ENCODE assay signal across 17 cellular contexts in genomic region chr20:23224806-23225205, GRCh38.
DNase-seq lines count a peak whose midpoint lies in the region; ATAC-seq and TF ChIP-seq lines count a peak whose summit lies in the region.
"Had no signal": no experiment of that assay in that cellular context is flagged by ENCODE, and none has a peak within 500 bp of the region (broad histone marks: within the 10 kb centered on the region; RNA-seq: fewer than 3 reads in every experiment).

No MANE protein-coding gene starts in this region.

- WGBS in esophagus muscularis mucosa, result 94% methylated on average over 3 of the region's 5 CpGs
- WGBS in stomach, 5 donors, result 80 to 92% (median 88%) methylated on average over 5 of the region's 5 CpGs

- H3K27me3 Mint-ChIP-seq in activated T-cell treated with anti-CD3 and anti-CD28 coated beads, Interleukin-2, amount 50 U/mL, for 72 hours (ENCODE audit: low read depth), result no peaks in the 10 kb centered on the region

- H3K9me3 Mint-ChIP-seq in activated T-cell treated with anti-CD3 and anti-CD28 coated beads, Interleukin-2, amount 50 U/mL, for 72 hours, result peaks cover 9% of the 10 kb centered on the region in 2 donors

- H3K27me3 ChIP-seq in esophagus muscularis mucosa (no peaks in the 10 kb centered on the region), stomach (no peaks in the 10 kb centered on the region)

- H3K36me3 ChIP-seq in esophagus muscularis mucosa (no peaks in the 10 kb centered on the region), stomach (no peaks in the 10 kb centered on the region)

- H3K36me3 Mint-ChIP-seq in activated T-cell treated with anti-CD3 and anti-CD28 coated beads, Interleukin-2, amount 50 U/mL, for 72 hours (ENCODE audit: insufficient read depth in 2 of 2), result peaks cover 4 to 9% of the 10 kb centered on the region in 2 donors

- TF ChIP-seq POLR2A in esophagus muscularis mucosa (IDR thresholded peaks at IDR 0.05; ENCODE audit: low read depth) (no peak), stomach (IDR thresholded peaks at IDR 0.05) (no peak)

- peak; percentile 18 for DNase-seq in SIG-M5 treated with dmso at 0.1 percent for 504 hours (lab: John Stamatoyannopoulos, UW; ENCODE audit: unreplicated experiment)
- no peak for DNase-seq in SIG-M5 (lab: John Stamatoyannopoulos, UW)
- peak; percentile 12 for DNase-seq in NOMO-1 treated with dmso at 0.1 percent for 144 hours (lab: John Stamatoyannopoulos, UW; ENCODE audit: unreplicated experiment)
- DNase-seq in esophagus muscularis mucosa (ENCODE audit: extremely low spot score), result peak; percentile 70
- no peak for DNase-seq in stomach
- DNase-seq in NCI-H2029 (lab: John Stamatoyannopoulos, UW), result no peak
- no peak for DNase-seq in activated T-cell treated with anti-CD3 and anti-CD28 coated beads, Interleukin-2, amount 50 U/mL, for 72 hours
- DNase-seq: COR-L47, H9, Karpas-422, NCI-H1694, NCI-H446, NCI-H774, RPMI8226, T-helper 1 cell had no signal

- no peak for TF ChIP-seq CTCF in esophagus muscularis mucosa (IDR thresholded peaks at IDR 0.05)
- no peak for TF ChIP-seq CTCF in stomach (IDR thresholded peaks at IDR 0.05)

- peaks cover 3 to 17% (median 14%) of the 10 kb centered on the region in 4 donors for H3K4me1 ChIP-seq in esophagus muscularis mucosa
- no peaks in the 10 kb centered on the region for H3K4me1 ChIP-seq in stomach

- H3K9me3 ChIP-seq in esophagus muscularis mucosa, result peaks cover 0 to 22% (median 20%) of the 10 kb centered on the region in 4 donors
- peaks cover 0 to 26% (median 23%) of the 10 kb centered on the region in 4 donors for H3K9me3 ChIP-seq in stomach

- TF ChIP-seq EP300 in esophagus muscularis mucosa (IDR thresholded peaks at IDR 0.05), result no peak
- no peak for TF ChIP-seq EP300 in stomach (IDR thresholded peaks at IDR 0.05)

- no peak overlapping the region for H3K4me3 Mint-ChIP-seq in activated T-cell treated with anti-CD3 and anti-CD28 coated beads, Interleukin-2, amount 50 U/mL, for 72 hours
- H3K4me3 Mint-ChIP-seq: H9 had no signal

- intact Hi-C loops in esophagus muscularis mucosa (cut with DNase I), result no loop called here
- intact Hi-C loops in stomach (cut with DNase I; ENCODE audit: low total_unique reads), result no loop called here

- H3K27ac ChIP-seq in esophagus muscularis mucosa (replicated peaks in 1 of 4) (peak overlapping the region in 1 of 4 donors; percentile 7), stomach (peak overlapping the region in 4 of 5 donors; percentile 15 to 63 (median 45))
- H3K27ac ChIP-seq: 22Rv1 had no signal

- no peak for ATAC-seq in activated T-cell treated with anti-CD3 and anti-CD28 coated beads, Interleukin-2, amount 50 U/mL, for 72 hours (replicated peaks in 1 of 2)
- ATAC-seq in GM18502 (IDR thresholded peaks at IDR 0.05; ENCODE audit: poor library complexity, unreplicated experiment), result no peak

- H3K4me1 Mint-ChIP-seq in activated T-cell treated with anti-CD3 and anti-CD28 coated beads, Interleukin-2, amount 50 U/mL, for 72 hours (ENCODE audit: low read depth), result no peaks in the 10 kb centered on the region
- H3K4me1 Mint-ChIP-seq: H9 had no signal

- H3K4me3 ChIP-seq in esophagus muscularis mucosa, result no peak overlapping the region
- no peak overlapping the region for H3K4me3 ChIP-seq in stomach

- H3K27ac Mint-ChIP-seq in activated T-cell treated with anti-CD3 and anti-CD28 coated beads, Interleukin-2, amount 50 U/mL, for 72 hours, result no peak overlapping the region
- H3K27ac Mint-ChIP-seq: H9 had no signal

Comparison
In these comparisons a context has a peak if more than half of its experiments do, and no peak if none do; other contexts are left out.
1. DNase-seq: peak in SIG-M5 treated with dmso at 0.1 percent for 504 hours (single experiment), NOMO-1 treated with dmso at 0.1 percent for 144 hours (single experiment) and esophagus muscularis mucosa (single experiment); none in SIG-M5 (single experiment), stomach (single experiment), NCI-H2029 (single experiment) and activated T-cell treated with anti-CD3 and anti-CD28 coated beads, Interleukin-2, amount 50 U/mL, for 72 hours (0 of 2).